Comparison of ENCODE assay signal across 23 cellular contexts in genomic region chr2:187684181-187684580, GRCh38.
DNase-seq lines count a peak whose midpoint lies in the region; ATAC-seq and TF ChIP-seq lines count a peak whose summit lies in the region.
"Had no signal": no experiment of that assay in that cellular context is flagged by ENCODE, and none has a peak within 500 bp of the region (broad histone marks: within the 10 kb centered on the region; RNA-seq: fewer than 3 reads in every experiment).

No MANE protein-coding gene starts in this region.

- H3K27ac ChIP-seq in GM23248: no peak overlapping the region
- H3K27ac ChIP-seq in fibroblast of lung (ENCODE audit: insufficient read depth, low read length): no peak overlapping the region
- no peak overlapping the region for H3K27ac ChIP-seq in ascending aorta
- no peak overlapping the region for H3K27ac ChIP-seq in naive thymus-derived CD4-positive, alpha-beta T cell (ENCODE audit: low read depth, low read length)
- H3K27ac ChIP-seq: BLaER1 had no signal

- H3K36me3 Mint-ChIP-seq in naive thymus-derived CD4-positive, alpha-beta T cell: no peaks in the 10 kb centered on the region
- H3K36me3 Mint-ChIP-seq: CD4-positive, CD25-positive, alpha-beta regulatory T cell had no signal

- no peaks in the 10 kb centered on the region for H3K4me1 Mint-ChIP-seq in naive thymus-derived CD4-positive, alpha-beta T cell
- H3K4me1 Mint-ChIP-seq: CD4-positive, CD25-positive, alpha-beta regulatory T cell had no signal

- H3K4me3 ChIP-seq in GM23248: no peak overlapping the region
- H3K4me3 ChIP-seq in fibroblast of lung (replicated peaks in 1 of 4; ENCODE audit: control extremely low read depth in 1 of 4, insufficient read depth in 1 of 4, low read depth in 3 of 4, low read length in 4 of 4): no peak overlapping the region
- H3K4me3 ChIP-seq in ascending aorta: no peak overlapping the region
- no peak overlapping the region for H3K4me3 ChIP-seq in naive thymus-derived CD4-positive, alpha-beta T cell (ENCODE audit: low read length)
- H3K4me3 ChIP-seq: BLaER1, MG63 had no signal

- H3K27ac Mint-ChIP-seq in naive thymus-derived CD4-positive, alpha-beta T cell: no peak overlapping the region
- H3K27ac Mint-ChIP-seq: CD4-positive, CD25-positive, alpha-beta regulatory T cell had no signal

- CTCF ChIA-PET in naive thymus-derived CD4-positive, alpha-beta T cell (lab: Charles Lee): no interaction called here

- ATAC-seq in naive thymus-derived CD4-positive, alpha-beta T cell: no peak
- ATAC-seq in GM18858 (IDR thresholded peaks at IDR 0.05; ENCODE audit: unreplicated experiment): no peak

- H3K79me2 ChIP-seq in GM23248 (ENCODE audit: insufficient read depth) (no peaks in the 10 kb centered on the region), fibroblast of lung (ENCODE audit: control insufficient read depth, insufficient read depth, low read length) (no peaks in the 10 kb centered on the region)

- no peaks in the 10 kb centered on the region for H3K9me2 ChIP-seq in GM23248 (ENCODE audit: insufficient read depth)

- H3K9ac ChIP-seq in GM23248 (no peak overlapping the region), fibroblast of lung (ENCODE audit: insufficient read depth, low read length) (no peak overlapping the region)
- H3K9ac ChIP-seq: BLaER1 had no signal

- H3K4me1 ChIP-seq in GM23248 (ENCODE audit: insufficient read depth) (peaks cover 3% of the 10 kb centered on the region; the same call in 1 of the 2 replicates), fibroblast of lung (ENCODE audit: control insufficient read depth, extremely low read depth, insufficient read depth, low read length) (no peaks in the 10 kb centered on the region), ascending aorta (peaks cover 0 to 3% of the 10 kb centered on the region in 2 donors)
- H3K4me1 ChIP-seq in naive thymus-derived CD4-positive, alpha-beta T cell (ENCODE audit: control insufficient read depth in 2 of 2, insufficient read depth in 2 of 2, low read length in 2 of 2): no peaks in the 10 kb centered on the region
- H3K4me1 ChIP-seq: BLaER1 had no signal

- H3K36me3 ChIP-seq in GM23248 (ENCODE audit: low read depth) (no peaks in the 10 kb centered on the region), fibroblast of lung (ENCODE audit: control insufficient read depth, insufficient read depth, low read length) (no peaks in the 10 kb centered on the region), ascending aorta (no peaks in the 10 kb centered on the region)
- H3K36me3 ChIP-seq in naive thymus-derived CD4-positive, alpha-beta T cell (ENCODE audit: control insufficient read depth in 2 of 3, insufficient read depth in 3 of 3, low read length in 3 of 3): no peaks in the 10 kb centered on the region
- H3K36me3 ChIP-seq: BLaER1, MG63 had no signal

- no peaks in the 10 kb centered on the region for H3K9me3 ChIP-seq in GM23248 (ENCODE audit: low read depth)
- no peaks in the 10 kb centered on the region for H3K9me3 ChIP-seq in fibroblast of lung (ENCODE audit: control insufficient read depth, insufficient read depth, low read depth, low read length)
- H3K9me3 ChIP-seq in ascending aorta: no peaks in the 10 kb centered on the region
- no peaks in the 10 kb centered on the region for H3K9me3 ChIP-seq in naive thymus-derived CD4-positive, alpha-beta T cell (ENCODE audit: control insufficient read depth in 2 of 3, low read length in 3 of 3)
- H3K9me3 ChIP-seq: BLaER1, MG63 had no signal

- in situ Hi-C loops in GM23248 (cut with MboI): no loop called here

- H3K9me3 Mint-ChIP-seq in naive thymus-derived CD4-positive, alpha-beta T cell: peaks cover 0 to under 1% (median 0%) of the 10 kb centered on the region in 11 donors

- no peak for TF ChIP-seq CTCF in fibroblast of lung (conservative IDR thresholded peaks at IDR 0.05 in 1 of 2, IDR thresholded peaks at IDR 0.05 in 1 of 2; ENCODE audit: low read depth in 1 of 2, low read length in 2 of 2)
- no peak for TF ChIP-seq CTCF in ascending aorta (IDR thresholded peaks at IDR 0.05)

- H4K20me1 ChIP-seq in GM23248 (ENCODE audit: insufficient read depth) (no peaks in the 10 kb centered on the region), fibroblast of lung (ENCODE audit: control insufficient read depth, extremely low read depth, insufficient read depth, low read length) (no peaks in the 10 kb centered on the region)
- H4K20me1 ChIP-seq: BLaER1 had no signal

- no peaks in the 10 kb centered on the region for H3F3A ChIP-seq in GM23248 (ENCODE audit: insufficient read depth)

- no peaks in the 10 kb centered on the region for H3K27me3 Mint-ChIP-seq in naive thymus-derived CD4-positive, alpha-beta T cell
- H3K27me3 Mint-ChIP-seq: CD4-positive, CD25-positive, alpha-beta regulatory T cell had no signal

- no peak overlapping the region for H3K4me3 Mint-ChIP-seq in naive thymus-derived CD4-positive, alpha-beta T cell
- H3K4me3 Mint-ChIP-seq: CD4-positive, CD25-positive, alpha-beta regulatory T cell had no signal

- H3K4me2 ChIP-seq in GM23248 (ENCODE audit: unreplicated experiment): no peak overlapping the region
- no peak overlapping the region for H3K4me2 ChIP-seq in fibroblast of lung (ENCODE audit: extremely low read depth, insufficient read depth, low read length)
- H3K4me2 ChIP-seq: BLaER1 had no signal

- intact Hi-C loops in ascending aorta (cut with DNase I): no loop called here
- intact Hi-C loops in naive thymus-derived CD4-positive, alpha-beta T cell (cut with micrococcal nuclease): no loop called here

- DNase-seq in GM23248 (peak; percentile 10), NCI-H69 (lab: John Stamatoyannopoulos, UW) (peak; percentile 43), fibroblast of lung (ENCODE audit: low read depth in 2 of 2) (peak; percentile 3 to 39), myocyte (ENCODE audit: low read depth) (peak; percentile 36), ascending aorta (ENCODE audit: low spot score in 2 of 2) (no peak), NCI-H226 (no peak)
- DNase-seq in naive thymus-derived CD4-positive, alpha-beta T cell: no peak
- DNase-seq: CD4-positive, CD25-positive, alpha-beta regulatory T cell; GF-D8; H7; KBM-7; MG63; NCI-H1105 treated with DMSO at 0.1 percent for 48 hours; NCI-H146; NCI-H1930; NCI-H2107; NCI-H446; NCI-H524 treated with DMSO at 0.1 percent for 48 hours; RPMI8226; SHP77; SW 1271 had no signal

- H3K27me3 ChIP-seq in GM23248 (replicated peaks; ENCODE audit: insufficient read depth): no peaks in the 10 kb centered on the region
- H3K27me3 ChIP-seq in fibroblast of lung (ENCODE audit: control insufficient read depth, insufficient read depth, low read length): no peaks in the 10 kb centered on the region
- no peaks in the 10 kb centered on the region for H3K27me3 ChIP-seq in ascending aorta
- H3K27me3 ChIP-seq in naive thymus-derived CD4-positive, alpha-beta T cell (ENCODE audit: control insufficient read depth in 2 of 2, insufficient read depth in 2 of 2, low read length in 2 of 2): no peaks in the 10 kb centered on the region
- H3K27me3 ChIP-seq: BLaER1, MG63 had no signal

- H2AFZ ChIP-seq in GM23248 (0 out of 2 replicates have a peak overlapping the region, but pooled peaks have one; percentile 17), fibroblast of lung (ENCODE audit: low read length) (no peak overlapping the region)

- POLR2A ChIA-PET in naive thymus-derived CD4-positive, alpha-beta T cell (lab: Charles Lee): no interaction called here

- WGBS in GM23248 (ENCODE audit: low coverage in 1 of 2, low lambda C conversion rate in 2 of 2, missing lambda C conversion rate in 2 of 2), 2 experiments: 37 to 55% methylated on average over 2 of the region's 2 CpGs

Comparison
In these comparisons a context has a peak if more than half of its experiments do, and no peak if none do; other contexts are left out.
1. DNase-seq: peak in GM23248 (single experiment), NCI-H69 (single experiment), fibroblast of lung (2 of 2) and myocyte (single experiment); none in ascending aorta (0 of 2), naive thymus-derived CD4-positive, alpha-beta T cell (0 of 9) and NCI-H226 (single experiment).